Comparison of ENCODE assay signal across 8 cellular contexts in the genomic region with DNA sequence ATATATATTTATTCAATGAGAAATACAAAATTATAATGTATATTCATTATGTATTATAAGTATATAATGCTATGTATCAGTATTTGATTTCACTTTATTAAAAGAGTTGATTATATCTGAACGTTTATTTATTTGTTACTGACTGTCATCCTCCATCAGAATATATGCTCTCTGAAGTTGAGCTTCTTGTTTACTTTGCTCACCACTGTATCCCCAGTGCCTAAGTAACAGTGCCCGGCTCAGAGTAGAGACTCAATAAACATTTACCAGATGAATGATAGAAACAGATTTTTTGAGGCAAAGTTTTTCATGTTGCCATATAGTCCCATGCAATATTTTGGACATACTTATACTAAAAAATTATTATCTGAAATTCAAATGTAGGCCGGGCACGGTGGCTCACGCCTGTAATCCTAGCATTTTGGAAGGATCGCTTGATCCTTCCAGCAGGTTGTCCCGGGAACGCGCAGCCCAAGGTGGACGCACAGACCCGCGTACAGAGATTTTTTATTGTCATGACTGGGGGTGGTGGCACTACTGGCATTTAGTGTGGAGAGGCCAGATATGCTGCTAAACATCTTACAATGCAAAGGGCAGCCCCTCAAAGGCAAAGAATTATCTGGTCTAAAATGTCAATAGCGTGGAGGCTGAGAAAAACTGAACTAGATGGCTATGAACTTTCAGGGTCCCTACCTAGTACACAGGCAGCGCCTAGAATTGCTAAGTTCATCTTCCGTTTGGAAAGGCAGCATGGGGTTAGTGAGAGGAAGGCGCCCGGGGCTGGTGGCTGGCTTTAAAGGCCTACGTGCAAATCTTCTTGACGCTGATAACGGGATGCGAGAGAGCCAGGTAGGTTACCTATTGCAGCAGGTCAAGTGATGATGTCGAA. TPM values are rescaled to one million over a fixed set of nuclear protein-coding genes. Genes with fewer than 3 reads are reported as not detected.
DNase-seq lines count a peak whose midpoint lies in the region; ATAC-seq and TF ChIP-seq lines count a peak whose summit lies in the region.

No MANE protein-coding gene starts in this region.

- intact Hi-C loops in A673 (cut with micrococcal nuclease; ENCODE audit: unreplicated experiment) = loop anchor here (2.0 kb wide), 1 partner anchor 32 kb away; the partner anchor contains the start of gene PTGR1

- H3K4me3 ChIP-seq in A673 (ENCODE audit: low read depth, low read length, poor library complexity, severe bottlenecking) = peak overlapping the region; percentile 80
- H3K4me3 ChIP-seq in iPS-18a (ENCODE audit: low read length) = peak overlapping the region; percentile 90

- CTCF ChIA-PET in A673 (lab: Charles Lee) = no interaction called here

- H3K9me3 Mint-ChIP-seq in activated T-helper 17 cell treated with anti-CD3 and anti-CD28 coated beads, Interleukin-2, amount 50 U/mL, for 72 hours = no peaks in the 10 kb centered on the region
- H3K9me3 Mint-ChIP-seq in stimulated activated naive CD8-positive, alpha-beta T cell treated with anti-CD3 and anti-CD28 coated beads, Interleukin-15, amount 100 ng/mL, for 72 hours = no peaks in the 10 kb centered on the region

- BruUV-seq in A673 (replicated peaks; lab: Mats Ljungman, UMichigan) = no TSS peak

- H3K9ac ChIP-seq in iPS-18a (ENCODE audit: low read length) = peak overlapping the region; percentile 86

- H3K27ac ChIP-seq in A673 (ENCODE audit: low read depth, low read length, poor library complexity, severe bottlenecking) (no peak overlapping the region), iPS-18a (ENCODE audit: low read length) (no peak overlapping the region)

- H3K27me3 ChIP-seq in A673 (replicated peaks; ENCODE audit: insufficient read depth, low read depth, low read length, poor library complexity) (no peaks in the 10 kb centered on the region), iPS-18a (ENCODE audit: control insufficient read depth, insufficient read depth, low read length) (no peaks in the 10 kb centered on the region)

- peaks cover 18% of the 10 kb centered on the region for H3K4me1 ChIP-seq in A673 (ENCODE audit: insufficient read depth, low read length, poor library complexity, severe bottlenecking)
- H3K4me1 ChIP-seq in iPS-18a (ENCODE audit: control insufficient read depth, low read depth, low read length) = peaks cover 6% of the 10 kb centered on the region

- no peaks in the 10 kb centered on the region for H3K9me3 ChIP-seq in A673 (ENCODE audit: low read depth, low read length, poor library complexity, severe bottlenecking)
- H3K9me3 ChIP-seq in iPS-18a (ENCODE audit: control insufficient read depth, low read depth, low read length) = no peaks in the 10 kb centered on the region

- ATAC-seq in GM18909 (IDR thresholded peaks at IDR 0.05; ENCODE audit: poor library complexity, unreplicated experiment) = peak; percentile 30
- peak; percentile 23 for ATAC-seq in HG03139 (IDR thresholded peaks at IDR 0.05; ENCODE audit: unreplicated experiment)
- peak; percentile 47 for ATAC-seq in activated T-helper 17 cell treated with anti-CD3 and anti-CD28 coated beads, Interleukin-2, amount 50 U/mL, for 72 hours (replicated peaks)
- peak; percentile 55 for ATAC-seq in stimulated activated naive CD8-positive, alpha-beta T cell treated with anti-CD3 and anti-CD28 coated beads, Interleukin-15, amount 100 ng/mL, for 72 hours

- H3K36me3 ChIP-seq in A673 (ENCODE audit: insufficient read depth, low read length, poor library complexity, severe bottlenecking) (no peaks in the 10 kb centered on the region), iPS-18a (ENCODE audit: control insufficient read depth, low read depth, low read length) (no peaks in the 10 kb centered on the region)

- peaks cover 27% of the 10 kb centered on the region for H3K4me1 Mint-ChIP-seq in activated T-helper 17 cell treated with anti-CD3 and anti-CD28 coated beads, Interleukin-2, amount 50 U/mL, for 72 hours
- H3K4me1 Mint-ChIP-seq in stimulated activated naive CD8-positive, alpha-beta T cell treated with anti-CD3 and anti-CD28 coated beads, Interleukin-15, amount 100 ng/mL, for 72 hours = peaks cover 34% of the 10 kb centered on the region

- POLR2A ChIA-PET in A673 (lab: Charles Lee; ENCODE audit: low non-redundant PET) = interaction anchor here (0.7 kb wide), 1 partner anchor 149 kb away, joined by 3 read pairs; no protein-coding TSS in a partner anchor

- H3K36me3 Mint-ChIP-seq in activated T-helper 17 cell treated with anti-CD3 and anti-CD28 coated beads, Interleukin-2, amount 50 U/mL, for 72 hours (ENCODE audit: low read depth) = peaks cover 49% of the 10 kb centered on the region

- peak overlapping the region; percentile 96 for H3K4me3 Mint-ChIP-seq in activated T-helper 17 cell treated with anti-CD3 and anti-CD28 coated beads, Interleukin-2, amount 50 U/mL, for 72 hours
- H3K4me3 Mint-ChIP-seq in stimulated activated naive CD8-positive, alpha-beta T cell treated with anti-CD3 and anti-CD28 coated beads, Interleukin-15, amount 100 ng/mL, for 72 hours = peak overlapping the region; percentile 91 to 96

- no peaks in the 10 kb centered on the region for H3K27me3 Mint-ChIP-seq in activated T-helper 17 cell treated with anti-CD3 and anti-CD28 coated beads, Interleukin-2, amount 50 U/mL, for 72 hours
- no peaks in the 10 kb centered on the region for H3K27me3 Mint-ChIP-seq in stimulated activated naive CD8-positive, alpha-beta T cell treated with anti-CD3 and anti-CD28 coated beads, Interleukin-15, amount 100 ng/mL, for 72 hours

- TF ChIP-seq CTCF in A673 (conservative IDR thresholded peaks at IDR 0.05; ENCODE audit: low read depth, low read length) = no peak

- H3K27ac Mint-ChIP-seq in activated T-helper 17 cell treated with anti-CD3 and anti-CD28 coated beads, Interleukin-2, amount 50 U/mL, for 72 hours = peak overlapping the region; percentile 90
- peak overlapping the region; percentile 20 to 98 for H3K27ac Mint-ChIP-seq in stimulated activated naive CD8-positive, alpha-beta T cell treated with anti-CD3 and anti-CD28 coated beads, Interleukin-15, amount 100 ng/mL, for 72 hours

- in situ Hi-C loops in ACHN (cut with HindIII; ENCODE audit: low pct_ligation_motif_present, low pct_unique_long_range_greater_than_20kb, low sequenced_read_pairs) = no loop called here

- no peak for DNase-seq in A673 (ENCODE audit: low spot score)
- DNase-seq in stimulated activated naive CD8-positive, alpha-beta T cell treated with anti-CD3 and anti-CD28 coated beads, Interleukin-15, amount 100 ng/mL, for 72 hours = no peak
- DNase-seq in ACHN = no peak
- no peak for DNase-seq in HK-2 (ENCODE audit: unreplicated experiment)

RNA-seq across cellular contexts. Expression of gene DNAJC25, which starts 0.7 kb away (rescaled TPM):
- 6.1 and 6.3 TPM in 2 replicates for total RNA-seq in A673 (2021)
- total RNA-seq in activated T-helper 17 cell treated with anti-CD3 and anti-CD28 coated beads, Interleukin-2, amount 50 U/mL, for 72 hours = 1 to 10 TPM; 3.8 to 9.6 TPM

RNA-seq across cellular contexts. Expression of gene GNG10, which starts 31.0 kb away (rescaled TPM):
- total RNA-seq in A673 (2021) = 24.4 and 26.2 TPM in 2 replicates
- total RNA-seq in activated T-helper 17 cell treated with anti-CD3 and anti-CD28 coated beads, Interleukin-2, amount 50 U/mL, for 72 hours = 10 to 100 TPM; 12.3 to 31.9 TPM

RNA-seq across cellular contexts. Expression of gene PTGR1, which starts 31.0 kb away (rescaled TPM):
- total RNA-seq in A673 (2021) = 20.9 and 29.7 TPM in 2 replicates
- 1 to 10 TPM in 1 of 2 donors, under 1 TPM in 1; 0.61 to 5.5 TPM for total RNA-seq in activated T-helper 17 cell treated with anti-CD3 and anti-CD28 coated beads, Interleukin-2, amount 50 U/mL, for 72 hours
